9 cellular contexts compared by ENCODE assay signal in genomic region chrX:66728818-66729271, GRCh38.
A peak's percentile ranks its signal among the peaks of the same experiment; 100 is the strongest.
DNase-seq lines count a peak whose midpoint lies in the region; ATAC-seq lines count a peak whose summit lies in the region.
"Had no signal": no experiment of that assay in that cellular context is flagged by ENCODE, and none has a peak within 500 bp of the region (broad histone marks: within the 10 kb centered on the region; RNA-seq: fewer than 3 reads in every experiment).

No MANE protein-coding gene starts in this region.

- no peak overlapping the region for H3K27ac ChIP-seq in stomach smooth muscle (ENCODE audit: low read length)
- H3K27ac ChIP-seq: BLaER1 had no signal

- no peaks in the 10 kb centered on the region for H3K9me3 ChIP-seq in stomach smooth muscle (ENCODE audit: control insufficient read depth in 2 of 2, low read length in 2 of 2)
- H3K9me3 ChIP-seq: BLaER1 had no signal

- H3K36me3 ChIP-seq in stomach smooth muscle (ENCODE audit: control insufficient read depth in 2 of 2, insufficient read depth in 2 of 2, low read length in 2 of 2) = no peaks in the 10 kb centered on the region
- H3K36me3 ChIP-seq: BLaER1 had no signal

- H3K4me1 ChIP-seq in stomach smooth muscle (ENCODE audit: control insufficient read depth, insufficient read depth, low read length) = no peaks in the 10 kb centered on the region
- H3K4me1 ChIP-seq: BLaER1 had no signal

- H3K4me3 Mint-ChIP-seq in activated T-cell treated with anti-CD3 and anti-CD28 coated beads, Interleukin-2, amount 50 U/mL, for 24 hours = peak overlapping the region; percentile 83
- peak overlapping the region; percentile 66 for H3K4me3 Mint-ChIP-seq in natural killer cell treated with Interleukin-12 subunit alpha and Interleukin-12 subunit beta and Interleukin-15 and Interleukin-18, amount 100 ng/mL, for 72 hours

- H3K9me3 Mint-ChIP-seq in activated T-cell treated with anti-CD3 and anti-CD28 coated beads, Interleukin-2, amount 50 U/mL, for 24 hours = no peaks in the 10 kb centered on the region
- H3K9me3 Mint-ChIP-seq in natural killer cell treated with Interleukin-12 subunit alpha and Interleukin-12 subunit beta and Interleukin-15 and Interleukin-18, amount 100 ng/mL, for 72 hours = no peaks in the 10 kb centered on the region

- peak overlapping the region; percentile 89 for H3K27ac Mint-ChIP-seq in activated T-cell treated with anti-CD3 and anti-CD28 coated beads, Interleukin-2, amount 50 U/mL, for 24 hours
- no peak overlapping the region for H3K27ac Mint-ChIP-seq in natural killer cell treated with Interleukin-12 subunit alpha and Interleukin-12 subunit beta and Interleukin-15 and Interleukin-18, amount 100 ng/mL, for 72 hours

- peak; percentile 68 for ATAC-seq in HG02870 (IDR thresholded peaks at IDR 0.05; ENCODE audit: unreplicated experiment)
- peak in 1 of 2 donors; percentile 75 for ATAC-seq in natural killer cell treated with Interleukin-12 subunit alpha and Interleukin-12 subunit beta and Interleukin-15 and Interleukin-18, amount 100 ng/mL, for 72 hours

- H3K4me1 Mint-ChIP-seq in activated T-cell treated with anti-CD3 and anti-CD28 coated beads, Interleukin-2, amount 50 U/mL, for 24 hours (ENCODE audit: low read depth) = peaks cover 3% of the 10 kb centered on the region
- no peaks in the 10 kb centered on the region for H3K4me1 Mint-ChIP-seq in natural killer cell treated with Interleukin-12 subunit alpha and Interleukin-12 subunit beta and Interleukin-15 and Interleukin-18, amount 100 ng/mL, for 72 hours (ENCODE audit: low read depth in 2 of 2)

- no peaks in the 10 kb centered on the region for H3K36me3 Mint-ChIP-seq in activated T-cell treated with anti-CD3 and anti-CD28 coated beads, Interleukin-2, amount 50 U/mL, for 24 hours (ENCODE audit: low read depth)
- no peaks in the 10 kb centered on the region for H3K36me3 Mint-ChIP-seq in natural killer cell treated with Interleukin-12 subunit alpha and Interleukin-12 subunit beta and Interleukin-15 and Interleukin-18, amount 100 ng/mL, for 72 hours

- H3K9ac ChIP-seq in stomach smooth muscle (ENCODE audit: low read length in 2 of 2) = no peak overlapping the region
- H3K9ac ChIP-seq: BLaER1 had no signal

- peak overlapping the region; percentile 67 to 71 for H3K4me3 ChIP-seq in stomach smooth muscle (ENCODE audit: low read length in 2 of 2)
- H3K4me3 ChIP-seq: BLaER1 had no signal

- H3K27me3 ChIP-seq in stomach smooth muscle (ENCODE audit: control insufficient read depth in 1 of 2, insufficient read depth in 2 of 2, low read length in 2 of 2) = no peaks in the 10 kb centered on the region

- peaks cover 35% of the 10 kb centered on the region for H3K27me3 Mint-ChIP-seq in activated T-cell treated with anti-CD3 and anti-CD28 coated beads, Interleukin-2, amount 50 U/mL, for 24 hours
- peaks cover 7 to 22% of the 10 kb centered on the region in 2 donors for H3K27me3 Mint-ChIP-seq in natural killer cell treated with Interleukin-12 subunit alpha and Interleukin-12 subunit beta and Interleukin-15 and Interleukin-18, amount 100 ng/mL, for 72 hours

- DNase-seq in NCI-H1092 treated with DMSO at 0.1 percent for 48 hours (lab: John Stamatoyannopoulos, UW) (peak; percentile 8), NCI-H1092 (lab: John Stamatoyannopoulos, UW) (no peak), NOMO-1 (lab: John Stamatoyannopoulos, UW; ENCODE audit: unreplicated experiment in 2 of 2) (peak; percentile 47 to 63), fibroblast of gingiva (ENCODE audit: low read depth) (peak; percentile 63)
- DNase-seq in activated T-cell treated with anti-CD3 and anti-CD28 coated beads, Interleukin-2, amount 50 U/mL, for 24 hours = peak; percentile 65
- no peak for DNase-seq in natural killer cell treated with Interleukin-12 subunit alpha and Interleukin-12 subunit beta and Interleukin-15 and Interleukin-18, amount 100 ng/mL, for 72 hours (ENCODE audit: low spot score)

Comparison
In these comparisons a context has a peak if more than half of its experiments do, and no peak if none do; other contexts are left out.
1. DNase-seq: peak in NCI-H1092 treated with DMSO at 0.1 percent for 48 hours (single experiment), NOMO-1 (2 of 2), activated T-cell treated with anti-CD3 and anti-CD28 coated beads, Interleukin-2, amount 50 U/mL, for 24 hours (single experiment) and fibroblast of gingiva (single experiment); none in NCI-H1092 (single experiment) and natural killer cell treated with Interleukin-12 subunit alpha and Interleukin-12 subunit beta and Interleukin-15 and Interleukin-18, amount 100 ng/mL, for 72 hours (single experiment).